In genomic region chr18:46333371-46334199, GRCh38 we compare ENCODE assay signal across 1 cellular context.
TF ChIP-seq lines count a peak whose summit lies in the region.

No MANE protein-coding gene starts in this region.

TF ChIP-seq in liver, 16 proteins besides CTCF, POLR2A, EP300 and RAD21 (continued from another document):
- TF ChIP-seq JUND (IDR thresholded peaks at IDR 0.05) (peak in 1 of 2 donors; percentile 42), RXRA (IDR thresholded peaks at IDR 0.05) (peak; percentile 70 to 89), MAX (IDR thresholded peaks at IDR 0.05) (peak; percentile 5), REST (IDR thresholded peaks at IDR 0.05) (peak; percentile 25)
